Comparison of ENCODE assay signal across 1 cellular context in genomic region chr1:41395599-41395956, GRCh38.
TF ChIP-seq lines count a peak whose summit lies in the region.

No MANE protein-coding gene starts in this region.

TF ChIP-seq in WTC11, 78 proteins besides CTCF, POLR2A, EP300 and RAD21:
- TF ChIP-seq ZBTB21 (CRISPR knock-in tag; IDR thresholded peaks at IDR 0.05; ENCODE audit: borderline replicate concordance) = 0 out of 2 replicates have a peak, but pooled peaks have one; percentile 10
- TF ChIP-seq PRRX2 (CRISPR knock-in tag; IDR thresholded peaks at IDR 0.05) = no peak
